Comparison of ENCODE assay signal across 14 cellular contexts in genomic region chr1:165634154-165634921, GRCh38. TPM values are rescaled to one million over a fixed set of nuclear protein-coding genes. Genes with fewer than 3 reads are reported as not detected.
DNase-seq lines count a peak whose midpoint lies in the region; ATAC-seq and TF ChIP-seq lines count a peak whose summit lies in the region.
"Had no signal": no experiment of that assay in that cellular context is flagged by ENCODE, and none has a peak within 500 bp of the region (broad histone marks: within the 10 kb centered on the region; RNA-seq: fewer than 3 reads in every experiment).

No MANE protein-coding gene starts in this region.

- H3K27ac ChIP-seq in heart right ventricle, result peak overlapping the region in 9 of 10 donors; percentile 13 to 97 (median 87)
- peak overlapping the region in 3 of 5 donors; percentile 6 to 94 (median 30) for H3K27ac ChIP-seq in adrenal gland
- peak overlapping the region; percentile 74 to 95 (median 78) for H3K27ac ChIP-seq in thyroid gland
- peak overlapping the region in 2 of 4 donors; percentile 13 to 17 for H3K27ac ChIP-seq in tibial nerve

- H3K4me1 ChIP-seq in heart right ventricle (peaks cover 4 to 79% (median 66%) of the 10 kb centered on the region in 9 donors), adrenal gland (replicated peaks in 1 of 2) (peaks cover 35 to 53% of the 10 kb centered on the region in 2 donors), thyroid gland (peaks cover 66 to 73% of the 10 kb centered on the region in 2 donors), tibial nerve (peaks cover 0 to 83% (median 32%) of the 10 kb centered on the region in 4 donors)

- H3K27me3 ChIP-seq in heart right ventricle, result no peaks in the 10 kb centered on the region
- no peaks in the 10 kb centered on the region for H3K27me3 ChIP-seq in adrenal gland
- H3K27me3 ChIP-seq in thyroid gland, result no peaks in the 10 kb centered on the region
- no peaks in the 10 kb centered on the region for H3K27me3 ChIP-seq in tibial nerve
- H3K27me3 ChIP-seq: Peyer's patch had no signal

- ATAC-seq in heart right ventricle (no peak), Right ventricle myocardium inferior (no peak), HG02759 (IDR thresholded peaks at IDR 0.05; ENCODE audit: unreplicated experiment) (no peak)

- WGBS in heart right ventricle, 2 donors, result 64 to 70% methylated on average over 6 of the region's 6 CpGs
- 54 to 67% (median 62%) methylated on average over 6 of the region's 6 CpGs for WGBS in adrenal gland, 4 donors
- 70 to 73% methylated on average over 6 of the region's 6 CpGs for WGBS in thyroid gland, 2 donors
- 70 to 71% methylated on average over 6 of the region's 6 CpGs for WGBS in tibial nerve, 2 donors

- H3K4me3 ChIP-seq in heart right ventricle (peak overlapping the region in 6 of 10 donors; percentile 66 to 96 (median 80)), adrenal gland (no peak overlapping the region), thyroid gland (replicated peaks in 1 of 3) (no peak overlapping the region), tibial nerve (no peak overlapping the region)

- no peak for TF ChIP-seq POLR2A in adrenal gland (IDR thresholded peaks at IDR 0.05)
- TF ChIP-seq POLR2A in thyroid gland (IDR thresholded peaks at IDR 0.05), result no peak
- no peak for TF ChIP-seq POLR2A in tibial nerve (IDR thresholded peaks at IDR 0.05)

- H3K36me3 ChIP-seq in heart right ventricle, result peaks cover 0 to 37% (median 0%) of the 10 kb centered on the region in 9 donors
- no peaks in the 10 kb centered on the region for H3K36me3 ChIP-seq in adrenal gland (replicated peaks in 1 of 2)
- peaks cover 0 to 4% of the 10 kb centered on the region in 2 donors for H3K36me3 ChIP-seq in thyroid gland
- H3K36me3 ChIP-seq in tibial nerve, result no peaks in the 10 kb centered on the region

- TF ChIP-seq EP300 in tibial nerve (IDR thresholded peaks at IDR 0.05), result no peak

- H3K9me3 ChIP-seq in heart right ventricle (no peaks in the 10 kb centered on the region), adrenal gland (replicated peaks in 1 of 3) (no peaks in the 10 kb centered on the region), thyroid gland (no peaks in the 10 kb centered on the region), tibial nerve (no peaks in the 10 kb centered on the region)
- H3K9me3 ChIP-seq: Peyer's patch had no signal

- intact Hi-C loops in heart right ventricle (cut with DNase I) (loop anchor here in 2 of 10 donors (5.0 to 10.0 kb wide), 2 partner anchors 63 to 130 kb away; partner anchors contain the start of genes ALDH9A1 (in 2 of the 2) and TMCO1 (in 1 of the 2)), Right ventricle myocardium inferior (cut with DNase I) (loop anchor here (5.0 kb wide), 1 partner anchor 133 kb away; the partner anchor contains the start of gene TMCO1), adrenal gland (cut with DNase I) (loop anchor here (10.0 kb wide), 2 partner anchors 50 to 60 kb away; partner anchors contain the start of gene ALDH9A1 (in 1 of the 2)), thyroid gland (cut with DNase I) (no loop called here)

- TF ChIP-seq CTCF in heart right ventricle (IDR thresholded peaks at IDR 0.05), result no peak
- no peak for TF ChIP-seq CTCF in adrenal gland (IDR thresholded peaks at IDR 0.05)
- TF ChIP-seq CTCF in thyroid gland (IDR thresholded peaks at IDR 0.05), result no peak
- TF ChIP-seq CTCF in tibial nerve (IDR thresholded peaks at IDR 0.05), result no peak

- no peak for DNase-seq in heart right ventricle
- DNase-seq in Right ventricle myocardium inferior (ENCODE audit: missing footprints), result no peak
- DNase-seq in adrenal gland, result no peak
- peak; percentile 36 for DNase-seq in midbrain (lab: John Stamatoyannopoulos, UW)
- DNase-seq in thyroid gland, result peak in 1 of 2 donors; percentile 14
- no peak for DNase-seq in tibial nerve (ENCODE audit: low spot score in 2 of 2)
- no peak for DNase-seq in AG08396 (ENCODE audit: low spot score)
- DNase-seq: activated B cell treated with CpG ODN at 0.5 μM for 24 hours; naive B cell; NCI-H146; NCI-H524 treated with DMSO at 0.1 percent for 48 hours; Peyer's patch; stimulated activated CD4-positive, alpha-beta T cell treated with anti-CD3 and anti-CD28 coated beads, Interleukin-2, amount 100 ng/mL, for 48 hours had no signal

RNA-seq across cellular contexts. Expression of gene MGST3, which starts 3.3 kb away (rescaled TPM):
- 1,000 to 10,000 TPM in 1 of 10 donors, 100 to 1,000 TPM in 9; 545 to 1,002 (median 844) TPM for total RNA-seq in heart right ventricle
- polyA plus RNA-seq in heart right ventricle, result 100 to 1,000 TPM; 425 to 837 TPM
- 628 TPM for total RNA-seq in Right ventricle myocardium inferior
- total RNA-seq in adrenal gland, result 100 to 1,000 TPM; 193 to 375 (median 252) TPM
- polyA plus RNA-seq in adrenal gland, result 100 to 1,000 TPM; 287 to 434 (median 289) TPM
- 100 to 1,000 TPM; 146 to 366 (median 307) TPM for total RNA-seq in thyroid gland
- total RNA-seq in tibial nerve, result 100 to 1,000 TPM; 106 to 175 (median 157) TPM

Comparison
In these comparisons a context has a peak if more than half of its experiments do, and no peak if none do; other contexts are left out.
1. H3K4me3 ChIP-seq: peak in heart right ventricle (6 of 10); none in adrenal gland (0 of 4), thyroid gland (0 of 3) and tibial nerve (0 of 4).